10 cellular contexts compared by ENCODE assay signal in genomic region chr9:85667374-85667773, GRCh38.
"Had no signal": no experiment of that assay in that cellular context is flagged by ENCODE, and none has a peak within 500 bp of the region (broad histone marks: within the 10 kb centered on the region; RNA-seq: fewer than 3 reads in every experiment).

No MANE protein-coding gene starts in this region.

- H3K4me3 ChIP-seq: GM23248, GM23338, HAP-1 had no signal

- H3K4me2 ChIP-seq: GM23338 had no signal

- DNase-seq: GM23248, GOT3, H7, H9, HCEC 1CT, HFFc6 had no signal

- H3K9me3 ChIP-seq: HAP-1 had no signal

- FAIRE-seq: H1 had no signal

- H3K9ac ChIP-seq: GM23248 had no signal

- H3K27ac ChIP-seq: GM23248 had no signal

- ATAC-seq: GM23338, HCT116 had no signal

- H2AFZ ChIP-seq: GM23248, GM23338 had no signal

- H3K4me1 ChIP-seq: HAP-1 had no signal

- H3K36me3 ChIP-seq: HAP-1 had no signal
